In the genomic region with DNA sequence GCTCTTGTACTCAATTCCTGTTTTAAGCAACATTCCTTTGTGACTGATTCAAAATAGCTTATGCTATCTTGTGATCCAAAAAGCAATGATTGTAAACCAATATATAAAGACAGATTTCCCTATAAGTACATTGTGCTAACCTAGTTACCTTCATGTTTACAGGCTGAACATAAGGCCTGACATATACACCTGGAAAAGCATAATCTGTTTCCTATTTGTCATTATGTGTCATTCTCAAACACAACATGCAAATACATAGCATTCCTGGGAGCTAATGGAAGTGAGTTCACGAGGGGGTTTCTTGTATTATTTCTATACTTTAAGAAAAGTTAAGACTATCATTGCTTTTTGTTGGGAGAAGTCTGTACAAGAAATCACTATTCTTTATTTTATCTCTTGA, we compare ENCODE assay signal across 18 cellular contexts.
DNase-seq lines count a peak whose midpoint lies in the region; ATAC-seq and TF ChIP-seq lines count a peak whose summit lies in the region.
"Had no signal": no experiment of that assay in that cellular context is flagged by ENCODE, and none has a peak within 500 bp of the region (broad histone marks: within the 10 kb centered on the region; RNA-seq: fewer than 3 reads in every experiment).

No MANE protein-coding gene starts in this region.

- H3K27me3 Mint-ChIP-seq in activated CD4-positive, alpha-beta T cell treated with anti-CD3 and anti-CD28 coated beads, Interleukin-2, amount 10 ng/mL, durations not matched to agents 24 days and 14 days: no peaks in the 10 kb centered on the region
- H3K27me3 Mint-ChIP-seq: CD4-positive, CD25-positive, alpha-beta regulatory T cell; CD8-positive, alpha-beta memory T cell; IgD-negative memory B cell had no signal

- H3K4me3 Mint-ChIP-seq in activated CD4-positive, alpha-beta T cell treated with anti-CD3 and anti-CD28 coated beads, Interleukin-2, amount 10 ng/mL, durations not matched to agents 24 days and 14 days: no peak overlapping the region
- H3K4me3 Mint-ChIP-seq: CD4-positive, CD25-positive, alpha-beta regulatory T cell; CD8-positive, alpha-beta memory T cell; H9 had no signal

- H3K4me1 ChIP-seq in RWPE2 (ENCODE audit: insufficient read depth, poor library complexity, severe bottlenecking) (no peaks in the 10 kb centered on the region), smooth muscle cell (ENCODE audit: low read depth) (no peaks in the 10 kb centered on the region)

- H3K27me3 ChIP-seq in RWPE2 (ENCODE audit: insufficient read depth, poor library complexity, severe bottlenecking): no peaks in the 10 kb centered on the region
- no peaks in the 10 kb centered on the region for H3K27me3 ChIP-seq in smooth muscle cell (ENCODE audit: low read depth)
- H3K27me3 ChIP-seq: BE2C had no signal

- no peaks in the 10 kb centered on the region for H3K79me2 ChIP-seq in smooth muscle cell (ENCODE audit: low read depth)

- no peaks in the 10 kb centered on the region for H4K20me1 ChIP-seq in smooth muscle cell (ENCODE audit: low read depth)

- ATAC-seq in RWPE2 (ENCODE audit: low read depth) (peak; percentile 46; the same call in 1 of the 3 replicates), GM19467 (IDR thresholded peaks at IDR 0.05; ENCODE audit: unreplicated experiment) (no peak)
- ATAC-seq: GM12878, HepG2 had no signal

- no peaks in the 10 kb centered on the region for H3K4me1 Mint-ChIP-seq in activated CD4-positive, alpha-beta T cell treated with anti-CD3 and anti-CD28 coated beads, Interleukin-2, amount 10 ng/mL, durations not matched to agents 24 days and 14 days
- H3K4me1 Mint-ChIP-seq: CD4-positive, CD25-positive, alpha-beta regulatory T cell; CD8-positive, alpha-beta memory T cell; IgD-negative memory B cell had no signal

- H3K4me2 ChIP-seq in smooth muscle cell: no peak overlapping the region

- H3K36me3 Mint-ChIP-seq in activated CD4-positive, alpha-beta T cell treated with anti-CD3 and anti-CD28 coated beads, Interleukin-2, amount 10 ng/mL, durations not matched to agents 24 days and 14 days (ENCODE audit: low read depth): no peaks in the 10 kb centered on the region
- H3K36me3 Mint-ChIP-seq: CD4-positive, CD25-positive, alpha-beta regulatory T cell; CD8-positive, alpha-beta memory T cell; IgD-negative memory B cell had no signal

- no peak overlapping the region for H3K4me3 ChIP-seq in RWPE2 (ENCODE audit: severe bottlenecking)
- H3K4me3 ChIP-seq in epithelial cell of esophagus (ENCODE audit: low read length): no peak overlapping the region
- H3K4me3 ChIP-seq in smooth muscle cell: no peak overlapping the region
- H3K4me3 ChIP-seq: GM12878 had no signal

- no peak overlapping the region for H3K27ac ChIP-seq in RWPE2 (ENCODE audit: poor library complexity, severe bottlenecking)
- no peak overlapping the region for H3K27ac ChIP-seq in smooth muscle cell (ENCODE audit: low read depth)

- peaks cover 3% of the 10 kb centered on the region for H3K9me3 Mint-ChIP-seq in activated CD4-positive, alpha-beta T cell treated with anti-CD3 and anti-CD28 coated beads, Interleukin-2, amount 10 ng/mL, durations not matched to agents 24 days and 14 days
- H3K9me3 Mint-ChIP-seq: H9 had no signal

- H3K36me3 ChIP-seq in RWPE2 (ENCODE audit: low read depth): no peaks in the 10 kb centered on the region
- H3K36me3 ChIP-seq in smooth muscle cell (ENCODE audit: low read depth): no peaks in the 10 kb centered on the region
- H3K36me3 ChIP-seq: BE2C had no signal

- 80% methylated on average over 1 of the region's 1 CpG for WGBS in smooth muscle cell (ENCODE audit: low lambda C conversion rate)

- intact Hi-C loops in activated CD4-positive, alpha-beta T cell treated with anti-CD3 and anti-CD28 coated beads, Interleukin-2, amount 10 ng/mL, durations not matched to agents 24 days and 14 days (cut with micrococcal nuclease): no loop called here

- no peak overlapping the region for H3K27ac Mint-ChIP-seq in activated CD4-positive, alpha-beta T cell treated with anti-CD3 and anti-CD28 coated beads, Interleukin-2, amount 10 ng/mL, durations not matched to agents 24 days and 14 days
- H3K27ac Mint-ChIP-seq: CD4-positive, CD25-positive, alpha-beta regulatory T cell; CD8-positive, alpha-beta memory T cell; H9 had no signal

- TF ChIP-seq CTCF in RWPE2 (IDR thresholded peaks at IDR 0.05; ENCODE audit: poor library complexity, severe bottlenecking) (no peak), epithelial cell of esophagus (IDR thresholded peaks at IDR 0.05; ENCODE audit: insufficient read depth, low read depth, low read length, missing control alignments) (no peak), smooth muscle cell (IDR thresholded peaks at IDR 0.05; ENCODE audit: borderline replicate concordance, insufficient read depth, poor library complexity, severe bottlenecking) (no peak)

- H3K9me3 ChIP-seq in RWPE2 (ENCODE audit: severe bottlenecking) (no peaks in the 10 kb centered on the region), smooth muscle cell (replicated peaks; ENCODE audit: low read depth) (no peaks in the 10 kb centered on the region)
- H3K9me3 ChIP-seq: BE2C had no signal

- H3K9ac ChIP-seq in smooth muscle cell (ENCODE audit: low read depth): no peak overlapping the region

- H2AFZ ChIP-seq in smooth muscle cell (ENCODE audit: low read depth): peak overlapping the region; percentile 59

- DNase-seq in ELR (ENCODE audit: low read depth) (peak; percentile 40), RWPE2 (ENCODE audit: low spot score) (no peak), epithelial cell of esophagus (ENCODE audit: low read depth) (peak; percentile 24), smooth muscle cell (lab: John Stamatoyannopoulos, UW; ENCODE audit: unreplicated experiment) (no peak), NCI-H146 (lab: John Stamatoyannopoulos, UW) (no peak)
- no peak for DNase-seq in activated CD4-positive, alpha-beta T cell treated with anti-CD3 and anti-CD28 coated beads, Interleukin-2, amount 10 ng/mL, durations not matched to agents 24 days and 14 days
- DNase-seq: ACHN; BE2C; C1 segment of cervical spinal cord; CD4-positive, CD25-positive, alpha-beta regulatory T cell; CD8-positive, alpha-beta memory T cell; COR-L47; DMS79 treated with DMSO at 0.1 percent for 48 hours; H9 had no signal

- no peaks in the 10 kb centered on the region for H3F3A ChIP-seq in smooth muscle cell (ENCODE audit: low read depth)

Comparison
In these comparisons a context has a peak if more than half of its experiments do, and no peak if none do; other contexts are left out.
1. DNase-seq: peak in ELR (single experiment) and epithelial cell of esophagus (single experiment); none in RWPE2 (single experiment), smooth muscle cell (single experiment), NCI-H146 (single experiment) and activated CD4-positive, alpha-beta T cell treated with anti-CD3 and anti-CD28 coated beads, Interleukin-2, amount 10 ng/mL, durations not matched to agents 24 days and 14 days (single experiment).